In the genomic region with DNA sequence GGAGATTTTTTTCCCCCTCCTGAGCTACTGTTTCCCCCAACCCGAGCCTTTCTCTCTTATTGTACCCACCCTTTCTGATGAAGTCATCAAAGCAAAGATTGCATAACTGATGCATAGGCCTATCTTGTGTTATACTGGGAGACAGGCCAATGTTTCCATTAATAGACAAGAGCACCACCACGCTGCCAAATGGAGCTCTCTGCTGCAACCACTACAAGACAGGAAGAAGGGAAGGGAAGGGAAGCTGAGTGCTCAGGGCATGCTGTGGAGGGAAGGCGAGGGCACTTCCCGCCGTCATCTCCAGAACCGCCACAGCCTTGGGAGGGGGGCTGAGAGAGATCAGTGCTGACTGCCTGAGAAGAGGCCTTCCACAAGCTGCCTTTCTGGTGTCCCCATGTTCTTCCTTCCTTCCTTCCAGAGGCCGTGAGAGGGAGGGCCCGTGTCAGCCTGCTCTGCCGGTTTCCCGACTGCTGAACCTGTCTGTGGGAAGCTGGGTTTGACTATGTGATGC, we compare ENCODE assay signal across 8 cellular contexts.
DNase-seq lines count a peak whose midpoint lies in the region; ATAC-seq and TF ChIP-seq lines count a peak whose summit lies in the region.

No MANE protein-coding gene starts in this region.

- CTCF ChIA-PET in activated naive CD4-positive, alpha-beta T cell treated with anti-CD3 and anti-CD28 coated beads, Interleukin-2, amount 10 ng/mL, durations not matched to agents 7 days and 5 days (lab: Charles Lee), result interaction anchor here (0.8 kb wide), 1 partner anchor 513 kb away, joined by 3 read pairs; no protein-coding TSS in a partner anchor

- H3K27ac ChIP-seq in upper lobe of left lung, result peak overlapping the region; percentile 78 to 88 (median 88)

- peak; percentile 87 to 89 for ATAC-seq in upper lobe of left lung (ENCODE audit: low FRiP score in 2 of 2)

- H3K9me3 ChIP-seq in upper lobe of left lung, result no peaks in the 10 kb centered on the region

- no peaks in the 10 kb centered on the region for H3K27me3 ChIP-seq in upper lobe of left lung

- TF ChIP-seq POLR2A in upper lobe of left lung (IDR thresholded peaks at IDR 0.05), result peak in 1 of 4 donors; percentile 49

- peaks cover 24 to 37% (median 29%) of the 10 kb centered on the region in 4 donors for H3K4me1 ChIP-seq in upper lobe of left lung

- no peaks in the 10 kb centered on the region for H3K36me3 ChIP-seq in upper lobe of left lung

- intact Hi-C loops in activated CD4-positive, alpha-beta T cell treated with anti-CD3 and anti-CD28 coated beads, Interleukin-2, amount 10 ng/mL, durations not matched to agents 24 days and 14 days (cut with micrococcal nuclease), result no loop called here

- no peaks in the 10 kb centered on the region for H3K4me1 Mint-ChIP-seq in activated CD4-positive, alpha-beta T cell treated with anti-CD3 and anti-CD28 coated beads, Interleukin-2, amount 10 ng/mL, durations not matched to agents 24 days and 14 days
- H3K4me1 Mint-ChIP-seq in activated naive CD4-positive, alpha-beta T cell treated with anti-CD3 and anti-CD28 coated beads, Interleukin-2, amount 10 ng/mL, durations not matched to agents 7 days and 5 days, result peaks cover 5% of the 10 kb centered on the region

- H3K4me3 ChIP-seq in upper lobe of left lung, result peak overlapping the region in 2 of 4 donors; percentile 2 to 3

- peak in 2 of 4 donors; percentile 18 to 68 for TF ChIP-seq EP300 in upper lobe of left lung (IDR thresholded peaks at IDR 0.05)

- WGBS in upper lobe of left lung, 2 donors, result 3 to 4% methylated on average over 6 to 10 of the region's 10 CpGs

- no peak overlapping the region for H3K27ac Mint-ChIP-seq in activated CD4-positive, alpha-beta T cell treated with anti-CD3 and anti-CD28 coated beads, Interleukin-2, amount 10 ng/mL, durations not matched to agents 24 days and 14 days
- H3K27ac Mint-ChIP-seq in activated naive CD4-positive, alpha-beta T cell treated with anti-CD3 and anti-CD28 coated beads, Interleukin-2, amount 10 ng/mL, durations not matched to agents 7 days and 5 days, result no peak overlapping the region

- H3K36me3 Mint-ChIP-seq in activated CD4-positive, alpha-beta T cell treated with anti-CD3 and anti-CD28 coated beads, Interleukin-2, amount 10 ng/mL, durations not matched to agents 24 days and 14 days (ENCODE audit: low read depth), result no peaks in the 10 kb centered on the region
- no peaks in the 10 kb centered on the region for H3K36me3 Mint-ChIP-seq in activated naive CD4-positive, alpha-beta T cell treated with anti-CD3 and anti-CD28 coated beads, Interleukin-2, amount 10 ng/mL, durations not matched to agents 7 days and 5 days

- peak in 2 of 6 experiments; percentile 17 to 24 for TF ChIP-seq CTCF in upper lobe of left lung (IDR thresholded peaks at IDR 0.05)

- peak; percentile 62 for DNase-seq in DMS79 treated with DMSO at 0.1 percent for 48 hours (lab: John Stamatoyannopoulos, UW)
- DNase-seq in NCI-H446 treated with DMSO at 0.1 percent for 48 hours (lab: John Stamatoyannopoulos, UW), result peak; percentile 90
- peak; percentile 89 for DNase-seq in cerebellum (ENCODE audit: low spot score)
- DNase-seq in lung microvascular endothelial cell (ENCODE audit: low read depth in 2 of 2), result peak; percentile 92 to 97
- peak in 1 of 2 donors; percentile 76 for DNase-seq in upper lobe of left lung
- no peak for DNase-seq in activated CD4-positive, alpha-beta T cell treated with anti-CD3 and anti-CD28 coated beads, Interleukin-2, amount 10 ng/mL, durations not matched to agents 24 days and 14 days
- DNase-seq in mesenteric fat pad (ENCODE audit: low spot score), result no peak
- no peak for DNase-seq in activated naive CD4-positive, alpha-beta T cell treated with anti-CD3 and anti-CD28 coated beads, Interleukin-2, amount 10 ng/mL, durations not matched to agents 7 days and 5 days

- H3K4me3 Mint-ChIP-seq in activated CD4-positive, alpha-beta T cell treated with anti-CD3 and anti-CD28 coated beads, Interleukin-2, amount 10 ng/mL, durations not matched to agents 24 days and 14 days, result no peak overlapping the region
- no peak overlapping the region for H3K4me3 Mint-ChIP-seq in activated naive CD4-positive, alpha-beta T cell treated with anti-CD3 and anti-CD28 coated beads, Interleukin-2, amount 10 ng/mL, durations not matched to agents 7 days and 5 days

- H3K9me3 Mint-ChIP-seq in activated CD4-positive, alpha-beta T cell treated with anti-CD3 and anti-CD28 coated beads, Interleukin-2, amount 10 ng/mL, durations not matched to agents 24 days and 14 days, result no peaks in the 10 kb centered on the region
- H3K9me3 Mint-ChIP-seq in activated naive CD4-positive, alpha-beta T cell treated with anti-CD3 and anti-CD28 coated beads, Interleukin-2, amount 10 ng/mL, durations not matched to agents 7 days and 5 days, result no peaks in the 10 kb centered on the region

- H3K27me3 Mint-ChIP-seq in activated CD4-positive, alpha-beta T cell treated with anti-CD3 and anti-CD28 coated beads, Interleukin-2, amount 10 ng/mL, durations not matched to agents 24 days and 14 days, result peaks cover 33% of the 10 kb centered on the region
- peaks cover 35% of the 10 kb centered on the region for H3K27me3 Mint-ChIP-seq in activated naive CD4-positive, alpha-beta T cell treated with anti-CD3 and anti-CD28 coated beads, Interleukin-2, amount 10 ng/mL, durations not matched to agents 7 days and 5 days

Comparison
In these comparisons a context has a peak if more than half of its experiments do, and no peak if none do; other contexts are left out.
1. DNase-seq: peak in DMS79 treated with DMSO at 0.1 percent for 48 hours (single experiment), NCI-H446 treated with DMSO at 0.1 percent for 48 hours (single experiment), cerebellum (single experiment) and lung microvascular endothelial cell (2 of 2); none in activated CD4-positive, alpha-beta T cell treated with anti-CD3 and anti-CD28 coated beads, Interleukin-2, amount 10 ng/mL, durations not matched to agents 24 days and 14 days (single experiment), mesenteric fat pad (single experiment) and activated naive CD4-positive, alpha-beta T cell treated with anti-CD3 and anti-CD28 coated beads, Interleukin-2, amount 10 ng/mL, durations not matched to agents 7 days and 5 days (single experiment).